ENCODE assay signal across 17 cellular contexts in genomic region chr7:50399635-50400034, GRCh38.
"Had no signal": no experiment of that assay in that cellular context is flagged by ENCODE, and none has a peak within 500 bp of the region (broad histone marks: within the 10 kb centered on the region; RNA-seq: fewer than 3 reads in every experiment).

No MANE protein-coding gene starts in this region.

- H3K36me3 Mint-ChIP-seq: WTC11 had no signal

- H3K4me1 Mint-ChIP-seq: nephron progenitor cell had no signal

- H3K27ac ChIP-seq: ascending aorta, colonic mucosa, foreskin keratinocyte, lower lobe of right lung, stomach had no signal

- H3K4me3 ChIP-seq: ascending aorta, colonic mucosa, lower lobe of right lung, stomach had no signal

- H3K36me3 ChIP-seq: ascending aorta, colonic mucosa had no signal

- H3K4me1 ChIP-seq: ascending aorta, colonic mucosa, foreskin keratinocyte had no signal

- H3K4me3 Mint-ChIP-seq: activated CD4-positive, alpha-beta memory T cell treated with anti-CD3 and anti-CD28 coated beads for 36 hours; activated T-cell treated with anti-CD3 and anti-CD28 coated beads, Interleukin-2, amount 50 U/mL, for 72 hours; central memory CD8-positive, alpha-beta T cell; nephron progenitor cell; T-helper 2 cell treated with Interferon-gamma antibody and Interleukin-4, amounts not matched to agents 5 μg/mL and 100 μg/mL, for 36 hours; WTC11 had no signal

- H3K27me3 ChIP-seq: ascending aorta, colonic mucosa had no signal

- H3K27ac Mint-ChIP-seq: activated CD4-positive, alpha-beta memory T cell treated with anti-CD3 and anti-CD28 coated beads for 36 hours; nephron progenitor cell; T-helper 2 cell treated with Interferon-gamma antibody and Interleukin-4, amounts not matched to agents 5 μg/mL and 100 μg/mL, for 36 hours; WTC11 had no signal

- DNase-seq: activated CD4-positive, alpha-beta memory T cell treated with anti-CD3 and anti-CD28 coated beads for 36 hours; activated CD4-positive, alpha-beta T cell treated with anti-CD3 and anti-CD28 coated beads for 4 hours; activated gamma-delta T cell; activated T-cell treated with anti-CD3 and anti-CD28 coated beads, Interleukin-2, amount 50 U/mL, for 72 hours; colonic mucosa; foreskin keratinocyte; islet precursor cell; lower lobe of right lung; nephron progenitor cell; occipital lobe; stimulated activated CD4-positive, alpha-beta T cell treated with anti-CD3 and anti-CD28 coated beads, Interleukin-2, amount 100 ng/mL, for 24 hours; stomach; trophoblast cell had no signal

- H3K9me3 ChIP-seq: ascending aorta, colonic mucosa, lower lobe of right lung, stomach had no signal

- H3K9me3 Mint-ChIP-seq: activated CD4-positive, alpha-beta memory T cell treated with anti-CD3 and anti-CD28 coated beads for 36 hours; activated T-cell treated with anti-CD3 and anti-CD28 coated beads, Interleukin-2, amount 50 U/mL, for 72 hours; central memory CD8-positive, alpha-beta T cell; T-helper 2 cell treated with Interferon-gamma antibody and Interleukin-4, amounts not matched to agents 5 μg/mL and 100 μg/mL, for 36 hours; WTC11 had no signal

- H3K27me3 Mint-ChIP-seq: activated CD4-positive, alpha-beta memory T cell treated with anti-CD3 and anti-CD28 coated beads for 36 hours; central memory CD8-positive, alpha-beta T cell had no signal

- ATAC-seq: activated T-cell treated with anti-CD3 and anti-CD28 coated beads, Interleukin-2, amount 50 U/mL, for 72 hours; WTC11 had no signal
